1 cellular context compared by ENCODE assay signal in genomic region chr21:42500225-42500624, GRCh38.
TF ChIP-seq lines count a peak whose summit lies in the region.

No MANE protein-coding gene starts in this region.

TF ChIP-seq in WTC11, 78 proteins besides CTCF, POLR2A, EP300 and RAD21 (continued from another document):
- TF ChIP-seq ZNF532 (CRISPR knock-in tag; IDR thresholded peaks at IDR 0.05; ENCODE audit: borderline replicate concordance) (no peak), IRF2 (CRISPR knock-in tag; IDR thresholded peaks at IDR 0.05; ENCODE audit: borderline replicate concordance, low read depth) (no peak), MXD4 (CRISPR knock-in tag; IDR thresholded peaks at IDR 0.05; ENCODE audit: borderline replicate concordance) (no peak), ATF1 (CRISPR knock-in tag; IDR thresholded peaks at IDR 0.05) (no peak)
